10 cellular contexts compared by ENCODE assay signal in the genomic region with DNA sequence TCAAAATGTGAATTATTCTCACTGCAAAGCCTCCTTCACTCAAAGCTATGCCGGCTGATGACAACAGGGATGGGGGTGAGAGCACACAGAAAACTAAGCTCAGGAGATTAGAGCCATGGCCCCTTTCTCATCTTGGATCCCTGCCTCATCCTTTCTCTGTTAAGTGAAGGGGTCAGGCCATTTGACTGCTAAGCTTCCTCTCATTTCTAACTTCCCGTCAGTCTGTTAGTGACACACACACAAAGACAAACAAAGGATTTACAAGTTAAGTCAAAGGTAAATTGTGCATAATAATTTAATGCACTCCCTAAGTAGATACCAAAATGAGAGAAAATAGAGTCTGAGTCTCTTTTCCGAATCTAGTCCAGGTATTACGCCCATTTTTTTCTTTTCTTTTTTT. TPM values are rescaled to one million over a fixed set of nuclear protein-coding genes. Genes with fewer than 3 reads are reported as not detected.
DNase-seq lines count a peak whose midpoint lies in the region; TF ChIP-seq lines count a peak whose summit lies in the region.
"Had no signal": no experiment of that assay in that cellular context is flagged by ENCODE, and none has a peak within 500 bp of the region (broad histone marks: within the 10 kb centered on the region; RNA-seq: fewer than 3 reads in every experiment).

No MANE protein-coding gene starts in this region.

- H4K20me1 ChIP-seq in MM.1S (ENCODE audit: insufficient read depth, low read length) (no peaks in the 10 kb centered on the region), neural cell (ENCODE audit: insufficient read depth) (no peaks in the 10 kb centered on the region)

- H3K4me3 ChIP-seq in MM.1S (ENCODE audit: low read length) (peak overlapping the region; percentile 68), dorsolateral prefrontal cortex (peak overlapping the region in 58 of 59 donors; percentile 57 to 92 (median 82)), neural cell (ENCODE audit: low read length) (peak overlapping the region; percentile 71), SJCRH30 (no peak overlapping the region; the same call in 1 of the 2 replicates)

- TF ChIP-seq RAD21 in neural cell (conservative IDR thresholded peaks at IDR 0.05), result no peak

- no peak overlapping the region for H2AFZ ChIP-seq in MM.1S (ENCODE audit: low read length)
- no peak overlapping the region for H2AFZ ChIP-seq in neural cell (ENCODE audit: low read depth, low read length)

- H3K9me3 ChIP-seq in MM.1S (replicated peaks; ENCODE audit: insufficient read depth, low read length) (no peaks in the 10 kb centered on the region), neural cell (ENCODE audit: low read length) (no peaks in the 10 kb centered on the region), SJCRH30 (replicated peaks) (no peaks in the 10 kb centered on the region)

- H3K36me3 ChIP-seq in MM.1S (replicated peaks; ENCODE audit: insufficient read depth, low read length), result peaks cover 11% of the 10 kb centered on the region; the same call in 1 of the 2 replicates
- no peaks in the 10 kb centered on the region for H3K36me3 ChIP-seq in neural cell (ENCODE audit: insufficient read depth, low read length)
- H3K36me3 ChIP-seq in SJCRH30, result peaks cover 4% of the 10 kb centered on the region; the same call in 1 of the 2 replicates

- peaks cover 27% of the 10 kb centered on the region for H3K4me1 ChIP-seq in MM.1S (ENCODE audit: low read length)
- no peaks in the 10 kb centered on the region for H3K4me1 ChIP-seq in SJCRH30

- no peak for TF ChIP-seq EP300 in neural cell (conservative IDR thresholded peaks at IDR 0.05; ENCODE audit: poor library complexity, severe bottlenecking)

- peak overlapping the region; percentile 98 for H3K4me2 ChIP-seq in MM.1S (ENCODE audit: low read depth, low read length)
- H3K4me2 ChIP-seq in neural cell (ENCODE audit: low read length), result peak overlapping the region; percentile 86

- intact Hi-C loops in dorsolateral prefrontal cortex (cut with DNase I), result no loop called here

- peaks cover 48% of the 10 kb centered on the region for H3K79me2 ChIP-seq in MM.1S (ENCODE audit: low read length)
- H3K79me2 ChIP-seq in neural cell (replicated peaks; ENCODE audit: insufficient read depth, low read length), result peaks cover 12% of the 10 kb centered on the region

- no peaks in the 10 kb centered on the region for H3K27me3 ChIP-seq in MM.1S (replicated peaks; ENCODE audit: insufficient read depth, low read length)
- H3K27me3 ChIP-seq in dorsolateral prefrontal cortex, result no peaks in the 10 kb centered on the region
- H3K27me3 ChIP-seq in neural cell (ENCODE audit: insufficient read depth, low read depth, low read length), result no peaks in the 10 kb centered on the region
- H3K27me3 ChIP-seq in SJCRH30, result no peaks in the 10 kb centered on the region

- H3K9ac ChIP-seq in MM.1S (ENCODE audit: low read length) (peak overlapping the region; percentile 91; the same call in 1 of the 2 replicates), neural cell (ENCODE audit: low read length) (peak overlapping the region; percentile 73)

- TF ChIP-seq CTCF in MM.1S (IDR thresholded peaks at IDR 0.05; ENCODE audit: low read length) (no peak), dorsolateral prefrontal cortex (IDR thresholded peaks at IDR 0.05 in 54 of 56, conservative IDR thresholded peaks at IDR 0.05 in 2 of 56; ENCODE audit: low read depth in 1 of 56, partially characterized antibody in 56 of 56) (no peak), neural cell (IDR thresholded peaks at IDR 0.05; ENCODE audit: poor library complexity, severe bottlenecking) (no peak)

- DNase-seq in CD1c-positive myeloid dendritic cell (ENCODE audit: extremely low spot score) (peak; percentile 12), MM.1S (no peak), dorsolateral prefrontal cortex (no peak), T1000 (lab: John Stamatoyannopoulos, UW) (no peak), DMS 273 treated with DMSO at 0.1 percent for 48 hours (lab: John Stamatoyannopoulos, UW) (no peak), superior temporal gyrus (ENCODE audit: extremely low spot score) (no peak), SJCRH30 (no peak)
- DNase-seq: activated effector memory CD4-positive, alpha-beta T cell treated with anti-CD3 and anti-CD28 coated beads, Interleukin-2, amount 50 U/mL, for 16 hours; NCI-H1436 treated with DMSO at 0.1 percent for 48 hours had no signal

- H3K27ac ChIP-seq in MM.1S (ENCODE audit: low read length) (peak overlapping the region; percentile 72; the same call in 1 of the 2 replicates), dorsolateral prefrontal cortex (peak overlapping the region in 43 of 59 donors; percentile 29 to 95 (median 90)), neural cell (ENCODE audit: low read length) (no peak overlapping the region), SJCRH30 (no peak overlapping the region)

- H3K9me2 ChIP-seq in MM.1S (replicated peaks; ENCODE audit: insufficient read depth, low read length) (no peaks in the 10 kb centered on the region), neural cell (ENCODE audit: insufficient read depth, low read length) (no peaks in the 10 kb centered on the region)

- H3F3A ChIP-seq in MM.1S (ENCODE audit: insufficient read depth, low read length), result peaks cover 22% of the 10 kb centered on the region
- H3F3A ChIP-seq in neural cell (ENCODE audit: insufficient read depth, low read length, poor library complexity, severe bottlenecking), result no peaks in the 10 kb centered on the region

TF ChIP-seq in neural cell, 6 proteins besides CTCF, POLR2A, EP300 and RAD21:
- TF ChIP-seq MXI1 (conservative IDR thresholded peaks at IDR 0.05; ENCODE audit: poor library complexity, severe bottlenecking) (no peak), SMC3 (conservative IDR thresholded peaks at IDR 0.05; ENCODE audit: poor library complexity) (no peak), EZH2 (IDR thresholded peaks at IDR 0.05; ENCODE audit: borderline replicate concordance, insufficient read depth, low read length, poor library complexity, severe bottlenecking) (no peak), TAF1 (IDR thresholded peaks at IDR 0.05; ENCODE audit: low read depth) (no peak), POLR2AphosphoS5 (IDR thresholded peaks at IDR 0.05) (no peak)
- TF ChIP-seq, protein P1, sequence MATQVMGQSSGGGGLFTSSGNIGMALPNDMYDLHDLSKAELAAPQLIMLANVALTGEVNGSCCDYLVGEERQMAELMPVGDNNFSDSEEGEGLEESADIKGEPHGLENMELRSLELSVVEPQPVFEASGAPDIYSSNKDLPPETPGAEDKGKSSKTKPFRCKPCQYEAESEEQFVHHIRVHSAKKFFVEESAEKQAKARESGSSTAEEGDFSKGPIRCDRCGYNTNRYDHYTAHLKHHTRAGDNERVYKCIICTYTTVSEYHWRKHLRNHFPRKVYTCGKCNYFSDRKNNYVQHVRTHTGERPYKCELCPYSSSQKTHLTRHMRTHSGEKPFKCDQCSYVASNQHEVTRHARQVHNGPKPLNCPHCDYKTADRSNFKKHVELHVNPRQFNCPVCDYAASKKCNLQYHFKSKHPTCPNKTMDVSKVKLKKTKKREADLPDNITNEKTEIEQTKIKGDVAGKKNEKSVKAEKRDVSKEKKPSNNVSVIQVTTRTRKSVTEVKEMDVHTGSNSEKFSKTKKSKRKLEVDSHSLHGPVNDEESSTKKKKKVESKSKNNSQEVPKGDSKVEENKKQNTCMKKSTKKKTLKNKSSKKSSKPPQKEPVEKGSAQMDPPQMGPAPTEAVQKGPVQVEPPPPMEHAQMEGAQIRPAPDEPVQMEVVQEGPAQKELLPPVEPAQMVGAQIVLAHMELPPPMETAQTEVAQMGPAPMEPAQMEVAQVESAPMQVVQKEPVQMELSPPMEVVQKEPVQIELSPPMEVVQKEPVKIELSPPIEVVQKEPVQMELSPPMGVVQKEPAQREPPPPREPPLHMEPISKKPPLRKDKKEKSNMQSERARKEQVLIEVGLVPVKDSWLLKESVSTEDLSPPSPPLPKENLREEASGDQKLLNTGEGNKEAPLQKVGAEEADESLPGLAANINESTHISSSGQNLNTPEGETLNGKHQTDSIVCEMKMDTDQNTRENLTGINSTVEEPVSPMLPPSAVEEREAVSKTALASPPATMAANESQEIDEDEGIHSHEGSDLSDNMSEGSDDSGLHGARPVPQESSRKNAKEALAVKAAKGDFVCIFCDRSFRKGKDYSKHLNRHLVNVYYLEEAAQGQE (IDR thresholded peaks at IDR 0.05; ENCODE audit: borderline replicate concordance), result no peak
TF ChIP-seq in neural cell: peak in this region for 0.

RNA-seq across cellular contexts. Expression of a gene that starts 1.2 kb away (rescaled TPM):
- total RNA-seq in dorsolateral prefrontal cortex, result 10 to 100 TPM; 13.0 to 41.1 (median 28.2) TPM
- 72.2 and 72.9 TPM in 2 replicates for polyA plus RNA-seq in neural cell
- polyA minus RNA-seq in neural cell, result 32.8 and 33.1 TPM in 2 replicates
- total RNA-seq in SJCRH30 (2014; rRNA removed; shearing (Covaris generic)), result 36.6 and 38.5 TPM in 2 replicates

RNA-seq across cellular contexts. Expression of a gene that starts 8.7 kb away (rescaled TPM):
- total RNA-seq in dorsolateral prefrontal cortex, result 100 to 1,000 TPM in 79 of 120 experiments, 10 to 100 TPM in 41; 64.0 to 154 (median 107) TPM
- 227 and 242 TPM in 2 replicates for polyA plus RNA-seq in neural cell
- polyA minus RNA-seq in neural cell, result 347 and 399 TPM in 2 replicates
- 25.9 and 40.6 TPM in 2 replicates for total RNA-seq in SJCRH30 (2014; rRNA removed; shearing (Covaris generic))

RNA-seq across cellular contexts. Expression of a gene that starts 10.0 kb away (rescaled TPM):
- 10 to 100 TPM; 37.5 to 76.6 (median 57.6) TPM for total RNA-seq in dorsolateral prefrontal cortex
- 82.4 and 93.6 TPM in 2 replicates for polyA plus RNA-seq in neural cell
- 77.2 and 78.9 TPM in 2 replicates for polyA minus RNA-seq in neural cell
- total RNA-seq in SJCRH30 (2014; rRNA removed; shearing (Covaris generic)), result 24.8 and 27.2 TPM in 2 replicates

Comparison
In these comparisons a context has a peak if more than half of its experiments do, and no peak if none do; other contexts are left out.
1. H3K27ac ChIP-seq: peak in MM.1S (single experiment) and dorsolateral prefrontal cortex (43 of 59); none in neural cell (single experiment) and SJCRH30 (single experiment).